1 cellular context compared by ENCODE assay signal in genomic region chr18:46771141-46771540, GRCh38.
TF ChIP-seq lines count a peak whose summit lies in the region.

No MANE protein-coding gene starts in this region.

TF ChIP-seq in WTC11, 78 proteins besides CTCF, POLR2A, EP300 and RAD21 (continued from another document):
- TF ChIP-seq ARID4B (CRISPR knock-in tag; IDR thresholded peaks at IDR 0.05; ENCODE audit: borderline replicate concordance) (no peak), CBFB (CRISPR knock-in tag; IDR thresholded peaks at IDR 0.05; ENCODE audit: low read depth) (no peak), ZNF671 (CRISPR knock-in tag; IDR thresholded peaks at IDR 0.05) (no peak), ZNF425 (CRISPR knock-in tag; conservative IDR thresholded peaks at IDR 0.05) (no peak), ETV6 (CRISPR knock-in tag; IDR thresholded peaks at IDR 0.05) (no peak), TP53 (CRISPR knock-in tag; IDR thresholded peaks at IDR 0.05) (no peak)
